Comparison of ENCODE assay signal across 6 cellular contexts in the genomic region with DNA sequence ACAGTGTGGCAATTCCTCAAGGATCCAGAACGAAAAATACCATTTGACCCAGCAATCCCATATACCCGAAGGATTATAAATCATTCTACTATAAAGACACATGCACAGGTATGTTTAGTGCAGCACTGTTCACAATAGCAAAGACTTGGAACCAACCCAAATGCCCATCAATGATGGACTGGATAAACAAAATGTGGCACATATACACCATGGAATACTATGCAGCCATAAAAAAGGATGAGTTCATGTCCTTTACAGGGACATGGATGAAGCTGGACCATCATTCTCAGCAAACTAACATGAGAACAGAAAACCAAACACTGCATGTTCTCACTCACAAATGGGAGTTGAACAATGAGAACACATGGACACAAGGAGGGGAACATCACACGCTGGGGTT. TPM values are rescaled to one million over a fixed set of nuclear protein-coding genes. Genes with fewer than 3 reads are reported as not detected.
DNase-seq lines count a peak whose midpoint lies in the region; ATAC-seq and TF ChIP-seq lines count a peak whose summit lies in the region.
"Not testable (repeated sequence)": the region's sequence is repeated elsewhere in the genome, so short reads cannot be mapped to it uniquely, and the experiment has no call there.

No MANE protein-coding gene starts in this region.

- 94 to 96% methylated on average over 2 to 3 of the region's 3 CpGs for WGBS in body of pancreas, 2 donors
- WGBS in stomach, 5 donors: 93 to 98% (median 96%) methylated on average over 3 of the region's 3 CpGs

- intact Hi-C loops in body of pancreas (cut with DNase I); left ventricle myocardium inferior (cut with micrococcal nuclease); stomach (cut with DNase I; ENCODE audit: low total_unique reads): not testable (repeated sequence)

- H3K9me3 ChIP-seq in body of pancreas, stomach: not testable (repeated sequence)
- peaks cover 18% of the 10 kb centered on the region for H3K9me3 ChIP-seq in left ventricle myocardium inferior (replicated peaks)

- not testable (repeated sequence) for TF ChIP-seq POLR2A in body of pancreas (IDR thresholded peaks at IDR 0.05); stomach (IDR thresholded peaks at IDR 0.05)

- not testable (repeated sequence) for TF ChIP-seq CTCF in 22Rv1 (IDR thresholded peaks at IDR 0.05); C4-2B (conservative IDR thresholded peaks at IDR 0.05); VCaP (conservative IDR thresholded peaks at IDR 0.05); body of pancreas (IDR thresholded peaks at IDR 0.05); left ventricle myocardium inferior (IDR thresholded peaks at IDR 0.05; ENCODE audit: borderline replicate concordance); stomach (IDR thresholded peaks at IDR 0.05)

- not testable (repeated sequence) for H3K4me3 ChIP-seq in body of pancreas
- H3K4me3 ChIP-seq in left ventricle myocardium inferior (peak overlapping the region; percentile 66), stomach (peak overlapping the region in 1 of 4 donors; percentile 37)

- H3K27me3 ChIP-seq in body of pancreas; left ventricle myocardium inferior (ENCODE audit: low read depth); stomach: not testable (repeated sequence)

- TF ChIP-seq EP300 in stomach (IDR thresholded peaks at IDR 0.05): not testable (repeated sequence)

- not testable (repeated sequence) for H3K36me3 ChIP-seq in body of pancreas (replicated peaks in 1 of 2; ENCODE audit: insufficient read depth in 1 of 2, low read depth in 2 of 2); left ventricle myocardium inferior; stomach

- H3K4me1 ChIP-seq in body of pancreas (peaks cover 34% of the 10 kb centered on the region), left ventricle myocardium inferior (peaks cover 27% of the 10 kb centered on the region), stomach (peaks cover 0 to 19% (median 12%) of the 10 kb centered on the region in 4 donors)

- peak overlapping the region; percentile 99 for H3K27ac ChIP-seq in 22Rv1
- H3K27ac ChIP-seq in C4-2B: peak overlapping the region; percentile 100
- H3K27ac ChIP-seq in VCaP: peak overlapping the region; percentile 99
- peak overlapping the region; percentile 95 to 99 (median 98) for H3K27ac ChIP-seq in body of pancreas
- peak overlapping the region; percentile 94 for H3K27ac ChIP-seq in left ventricle myocardium inferior (replicated peaks)
- H3K27ac ChIP-seq in stomach: peak overlapping the region in 4 of 5 donors; percentile 88 to 94 (median 88)

- not testable (repeated sequence) for DNase-seq in body of pancreas, left ventricle myocardium inferior, stomach

- not testable (repeated sequence) for ATAC-seq in body of pancreas

RNA-seq across cellular contexts. Expression of a gene that starts 29.6 kb away (rescaled TPM):
- 10 to 100 TPM; 44.6 to 60.0 TPM for total RNA-seq in body of pancreas
- total RNA-seq in left ventricle myocardium inferior: 133 TPM
- total RNA-seq in stomach: 100 to 1,000 TPM in 2 of 5 donors, 10 to 100 TPM in 3; 32.4 to 115 (median 74.7) TPM
- 10 to 100 TPM; 12.9 to 78.2 (median 18.0) TPM for polyA plus RNA-seq in stomach
